Comparison of ENCODE assay signal across 9 cellular contexts in genomic region chr11:71251761-71252433, GRCh38. TPM values are rescaled to one million over a fixed set of nuclear protein-coding genes. Genes with fewer than 3 reads are reported as not detected.
DNase-seq lines count a peak whose midpoint lies in the region; ATAC-seq and TF ChIP-seq lines count a peak whose summit lies in the region.
"Had no signal": no experiment of that assay in that cellular context is flagged by ENCODE, and none has a peak within 500 bp of the region (broad histone marks: within the 10 kb centered on the region; RNA-seq: fewer than 3 reads in every experiment).

No MANE protein-coding gene starts in this region.

- no peaks in the 10 kb centered on the region for H3K36me3 Mint-ChIP-seq in activated CD4-positive, alpha-beta T cell treated with anti-CD3 and anti-CD28 coated beads, Interleukin-2, amount 10 ng/mL, durations not matched to agents 7 days and 5 days (ENCODE audit: low read depth)
- no peaks in the 10 kb centered on the region for H3K36me3 Mint-ChIP-seq in stimulated activated effector memory CD8-positive, alpha-beta T cell treated with anti-CD3 and anti-CD28 coated beads, Interleukin-12 subunit alpha, Interleukin-12 subunit beta, amount 100 ng/mL, for 72 hours

- H3K4me1 Mint-ChIP-seq in activated CD4-positive, alpha-beta T cell treated with anti-CD3 and anti-CD28 coated beads, Interleukin-2, amount 10 ng/mL, durations not matched to agents 7 days and 5 days: peaks cover 2% of the 10 kb centered on the region
- no peaks in the 10 kb centered on the region for H3K4me1 Mint-ChIP-seq in stimulated activated effector memory CD8-positive, alpha-beta T cell treated with anti-CD3 and anti-CD28 coated beads, Interleukin-12 subunit alpha, Interleukin-12 subunit beta, amount 100 ng/mL, for 72 hours

- no peak overlapping the region for H3K4me3 Mint-ChIP-seq in activated CD4-positive, alpha-beta T cell treated with anti-CD3 and anti-CD28 coated beads, Interleukin-2, amount 10 ng/mL, durations not matched to agents 7 days and 5 days
- no peak overlapping the region for H3K4me3 Mint-ChIP-seq in stimulated activated effector memory CD8-positive, alpha-beta T cell treated with anti-CD3 and anti-CD28 coated beads, Interleukin-12 subunit alpha, Interleukin-12 subunit beta, amount 100 ng/mL, for 72 hours

- H3K27ac Mint-ChIP-seq in activated CD4-positive, alpha-beta T cell treated with anti-CD3 and anti-CD28 coated beads, Interleukin-2, amount 10 ng/mL, durations not matched to agents 7 days and 5 days: no peak overlapping the region
- H3K27ac Mint-ChIP-seq in stimulated activated effector memory CD8-positive, alpha-beta T cell treated with anti-CD3 and anti-CD28 coated beads, Interleukin-12 subunit alpha, Interleukin-12 subunit beta, amount 100 ng/mL, for 72 hours: no peak overlapping the region

- no peaks in the 10 kb centered on the region for H3K36me3 ChIP-seq in HUES6 (ENCODE audit: control insufficient read depth, insufficient read depth, low read length)

- no peak for TF ChIP-seq CTCF in choroid plexus epithelial cell (conservative IDR thresholded peaks at IDR 0.05; ENCODE audit: low read depth, low read length)

- peak; percentile 43 for DNase-seq in COR-L47 (lab: John Stamatoyannopoulos, UW)
- DNase-seq in choroid plexus epithelial cell (ENCODE audit: low read depth): no peak
- peak; percentile 57 for DNase-seq in mesenteric fat pad (ENCODE audit: low spot score)
- DNase-seq in activated CD4-positive, alpha-beta T cell treated with anti-CD3 and anti-CD28 coated beads, Interleukin-2, amount 10 ng/mL, durations not matched to agents 7 days and 5 days: no peak
- no peak for DNase-seq in stimulated activated effector memory CD8-positive, alpha-beta T cell treated with anti-CD3 and anti-CD28 coated beads, Interleukin-12 subunit alpha, Interleukin-12 subunit beta, amount 100 ng/mL, for 72 hours (ENCODE audit: low spot score in 2 of 2)
- DNase-seq in Kasumi-1 (lab: John Stamatoyannopoulos, UW): no peak

- H3K9me3 Mint-ChIP-seq in activated CD4-positive, alpha-beta T cell treated with anti-CD3 and anti-CD28 coated beads, Interleukin-2, amount 10 ng/mL, durations not matched to agents 7 days and 5 days: no peaks in the 10 kb centered on the region
- H3K9me3 Mint-ChIP-seq in stimulated activated effector memory CD8-positive, alpha-beta T cell treated with anti-CD3 and anti-CD28 coated beads, Interleukin-12 subunit alpha, Interleukin-12 subunit beta, amount 100 ng/mL, for 72 hours: no peaks in the 10 kb centered on the region

- CTCF ChIA-PET in activated CD4-positive, alpha-beta T cell treated with anti-CD3 and anti-CD28 coated beads, Interleukin-2, amount 10 ng/mL, durations not matched to agents 7 days and 5 days (lab: Charles Lee): no interaction called here

- H3K27me3 Mint-ChIP-seq in activated CD4-positive, alpha-beta T cell treated with anti-CD3 and anti-CD28 coated beads, Interleukin-2, amount 10 ng/mL, durations not matched to agents 7 days and 5 days: peaks cover 39% of the 10 kb centered on the region

- no peak for ATAC-seq in HG03097 (IDR thresholded peaks at IDR 0.05; ENCODE audit: low FRiP score, unreplicated experiment)
- no peak for ATAC-seq in stimulated activated effector memory CD8-positive, alpha-beta T cell treated with anti-CD3 and anti-CD28 coated beads, Interleukin-12 subunit alpha, Interleukin-12 subunit beta, amount 100 ng/mL, for 72 hours

- no peaks in the 10 kb centered on the region for H3K9me3 ChIP-seq in HUES6 (ENCODE audit: control insufficient read depth, insufficient read depth, low read depth, low read length)

- H3K9ac ChIP-seq in HUES6 (ENCODE audit: low read length): peak overlapping the region; percentile 69

- H3K27ac ChIP-seq in HUES6 (ENCODE audit: low read depth, low read length): no peak overlapping the region
- H3K27ac ChIP-seq: HL-60 had no signal

- H3K4me3 ChIP-seq in HUES6 (ENCODE audit: low read depth, low read length) (peak overlapping the region; percentile 91), choroid plexus epithelial cell (ENCODE audit: low read depth, low read length) (peak overlapping the region; percentile 26)

- peaks cover 76% of the 10 kb centered on the region for H3K27me3 ChIP-seq in HUES6 (ENCODE audit: control insufficient read depth, insufficient read depth, low read length)

- POLR2A ChIA-PET in activated CD4-positive, alpha-beta T cell treated with anti-CD3 and anti-CD28 coated beads, Interleukin-2, amount 10 ng/mL, durations not matched to agents 7 days and 5 days (lab: Charles Lee): no interaction called here

- peaks cover 62% of the 10 kb centered on the region for H3K4me1 ChIP-seq in HUES6 (ENCODE audit: control insufficient read depth, insufficient read depth, low read length)

RNA-seq across cellular contexts. Expression of gene SHANK2, which starts 0.5 kb away (rescaled TPM):
- total RNA-seq in mesenteric fat pad: 2.0 TPM
- not detected for total RNA-seq in activated CD4-positive, alpha-beta T cell treated with anti-CD3 and anti-CD28 coated beads, Interleukin-2, amount 10 ng/mL, durations not matched to agents 7 days and 5 days

Comparison
In these comparisons a context has a peak if more than half of its experiments do, and no peak if none do; other contexts are left out.
1. DNase-seq: peak in COR-L47 (single experiment) and mesenteric fat pad (single experiment); none in choroid plexus epithelial cell (single experiment), activated CD4-positive, alpha-beta T cell treated with anti-CD3 and anti-CD28 coated beads, Interleukin-2, amount 10 ng/mL, durations not matched to agents 7 days and 5 days (single experiment), stimulated activated effector memory CD8-positive, alpha-beta T cell treated with anti-CD3 and anti-CD28 coated beads, Interleukin-12 subunit alpha, Interleukin-12 subunit beta, amount 100 ng/mL, for 72 hours (0 of 2) and Kasumi-1 (0 of 2).